ENCODE assay signal across 1 cellular context in the genomic region with DNA sequence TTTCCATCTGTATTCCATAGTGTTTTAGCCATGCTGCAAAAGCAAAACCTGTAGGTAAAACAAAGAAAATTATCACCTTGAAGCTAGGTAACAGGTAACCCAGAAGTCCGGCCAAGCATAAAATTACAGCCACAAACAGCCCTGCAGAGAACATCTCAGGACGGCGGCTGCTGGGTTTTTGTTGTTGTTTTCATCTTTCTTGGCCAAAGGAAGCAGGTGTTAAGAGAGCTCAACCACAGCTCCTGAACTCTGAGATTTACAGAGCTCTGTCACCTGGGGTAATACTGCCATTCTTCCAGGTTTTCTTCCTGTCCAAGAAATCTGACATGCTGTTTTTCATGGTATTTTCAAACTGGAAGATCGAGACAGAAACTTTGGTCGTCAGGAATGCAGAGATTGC.
TF ChIP-seq lines count a peak whose summit lies in the region.

No MANE protein-coding gene starts in this region.

TF ChIP-seq in SK-N-SH, 30 proteins besides CTCF, POLR2A, EP300 and RAD21 (continued from another document):
- TF ChIP-seq, protein P1, sequence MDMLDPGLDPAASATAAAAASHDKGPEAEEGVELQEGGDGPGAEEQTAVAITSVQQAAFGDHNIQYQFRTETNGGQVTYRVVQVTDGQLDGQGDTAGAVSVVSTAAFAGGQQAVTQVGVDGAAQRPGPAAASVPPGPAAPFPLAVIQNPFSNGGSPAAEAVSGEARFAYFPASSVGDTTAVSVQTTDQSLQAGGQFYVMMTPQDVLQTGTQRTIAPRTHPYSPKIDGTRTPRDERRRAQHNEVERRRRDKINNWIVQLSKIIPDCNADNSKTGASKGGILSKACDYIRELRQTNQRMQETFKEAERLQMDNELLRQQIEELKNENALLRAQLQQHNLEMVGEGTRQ (IDR thresholded peaks at IDR 0.05; ENCODE audit: borderline replicate concordance, low read depth, low read length), result no peak
- TF ChIP-seq MEF2A (IDR thresholded peaks at IDR 0.05; ENCODE audit: borderline replicate concordance, low read depth), result no peak
